Comparison of ENCODE assay signal across 8 cellular contexts in the genomic region with DNA sequence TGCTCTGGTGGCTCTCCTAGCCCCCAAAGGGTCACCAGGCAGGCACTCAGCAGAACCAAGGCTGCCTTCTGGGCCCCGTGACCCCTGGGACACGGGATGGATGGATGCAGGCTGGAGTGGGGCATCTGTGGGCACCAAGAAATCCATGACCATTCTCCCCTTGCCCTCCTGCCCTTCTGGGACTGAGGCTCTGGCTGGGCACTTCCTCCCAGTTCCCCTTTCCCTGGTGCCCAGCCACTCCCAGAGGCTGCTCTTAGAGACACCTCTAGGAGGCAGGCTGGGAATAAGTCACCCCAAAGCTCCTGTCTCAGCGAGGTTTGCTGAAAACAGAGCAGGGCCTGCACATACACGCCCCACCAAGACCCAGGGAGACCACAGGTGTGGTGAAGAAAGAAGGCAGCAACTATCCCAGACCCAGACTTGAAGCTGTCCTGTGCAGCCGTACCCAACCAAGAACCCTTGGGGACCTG. TPM values are rescaled to one million over a fixed set of nuclear protein-coding genes. Genes with fewer than 3 reads are reported as not detected.
A peak's percentile ranks its signal among the peaks of the same experiment; 100 is the strongest.
DNase-seq lines count a peak whose midpoint lies in the region; ATAC-seq lines count a peak whose summit lies in the region.

No MANE protein-coding gene starts in this region.

- H3K9me3 Mint-ChIP-seq in activated T-cell treated with anti-CD3 and anti-CD28 coated beads, Interleukin-2, amount 50 U/mL, for 72 hours: no peaks in the 10 kb centered on the region
- H3K9me3 Mint-ChIP-seq in stimulated activated effector memory CD8-positive, alpha-beta T cell treated with anti-CD3 and anti-CD28 coated beads, Interleukin-12 subunit alpha, Interleukin-12 subunit beta, amount 100 ng/mL, for 72 hours: no peaks in the 10 kb centered on the region

- DNase-seq in ELR (ENCODE audit: low read depth): peak; percentile 59
- peak in 1 of 2 donors; percentile 28 for DNase-seq in activated T-cell treated with anti-CD3 and anti-CD28 coated beads, Interleukin-2, amount 50 U/mL, for 72 hours
- no peak for DNase-seq in left cardiac atrium
- DNase-seq in stimulated activated effector memory CD8-positive, alpha-beta T cell treated with anti-CD3 and anti-CD28 coated beads, Interleukin-12 subunit alpha, Interleukin-12 subunit beta, amount 100 ng/mL, for 72 hours (ENCODE audit: low spot score in 2 of 2): no peak
- DNase-seq in NCI-H524 treated with DMSO at 0.1 percent for 48 hours (lab: John Stamatoyannopoulos, UW): no peak

- ATAC-seq in HG02678 (IDR thresholded peaks at IDR 0.05; ENCODE audit: unreplicated experiment): peak; percentile 16
- ATAC-seq in activated T-cell treated with anti-CD3 and anti-CD28 coated beads, Interleukin-2, amount 50 U/mL, for 72 hours (replicated peaks in 1 of 2): peak; percentile 33
- ATAC-seq in left cardiac atrium: peak; percentile 54 to 55
- ATAC-seq in stimulated activated effector memory CD8-positive, alpha-beta T cell treated with anti-CD3 and anti-CD28 coated beads, Interleukin-12 subunit alpha, Interleukin-12 subunit beta, amount 100 ng/mL, for 72 hours: peak; percentile 34
- ATAC-seq in GM19467 (IDR thresholded peaks at IDR 0.05; ENCODE audit: unreplicated experiment): no peak
- ATAC-seq in GM19455 (IDR thresholded peaks at IDR 0.05; ENCODE audit: unreplicated experiment): no peak

- intact Hi-C loops in left cardiac atrium (cut with DNase I): loop anchor here in 1 of 2 donors (2.0 kb wide), 1 partner anchor 63 kb away; no protein-coding TSS in a partner anchor

- H3K27me3 Mint-ChIP-seq in activated T-cell treated with anti-CD3 and anti-CD28 coated beads, Interleukin-2, amount 50 U/mL, for 72 hours (ENCODE audit: low read depth): no peaks in the 10 kb centered on the region

- peaks cover 48% of the 10 kb centered on the region for H3K4me1 Mint-ChIP-seq in activated T-cell treated with anti-CD3 and anti-CD28 coated beads, Interleukin-2, amount 50 U/mL, for 72 hours (ENCODE audit: low read depth)
- H3K4me1 Mint-ChIP-seq in stimulated activated effector memory CD8-positive, alpha-beta T cell treated with anti-CD3 and anti-CD28 coated beads, Interleukin-12 subunit alpha, Interleukin-12 subunit beta, amount 100 ng/mL, for 72 hours: peaks cover 42% of the 10 kb centered on the region

- peak overlapping the region; percentile 80 to 94 for H3K4me3 Mint-ChIP-seq in activated T-cell treated with anti-CD3 and anti-CD28 coated beads, Interleukin-2, amount 50 U/mL, for 72 hours
- peak overlapping the region; percentile 75 for H3K4me3 Mint-ChIP-seq in stimulated activated effector memory CD8-positive, alpha-beta T cell treated with anti-CD3 and anti-CD28 coated beads, Interleukin-12 subunit alpha, Interleukin-12 subunit beta, amount 100 ng/mL, for 72 hours

- peaks cover 16 to 20% of the 10 kb centered on the region in 2 donors for H3K36me3 Mint-ChIP-seq in activated T-cell treated with anti-CD3 and anti-CD28 coated beads, Interleukin-2, amount 50 U/mL, for 72 hours (ENCODE audit: insufficient read depth in 2 of 2)
- H3K36me3 Mint-ChIP-seq in stimulated activated effector memory CD8-positive, alpha-beta T cell treated with anti-CD3 and anti-CD28 coated beads, Interleukin-12 subunit alpha, Interleukin-12 subunit beta, amount 100 ng/mL, for 72 hours: peaks cover 63% of the 10 kb centered on the region

- H3K27ac Mint-ChIP-seq in activated T-cell treated with anti-CD3 and anti-CD28 coated beads, Interleukin-2, amount 50 U/mL, for 72 hours: peak overlapping the region; percentile 98
- peak overlapping the region; percentile 93 for H3K27ac Mint-ChIP-seq in stimulated activated effector memory CD8-positive, alpha-beta T cell treated with anti-CD3 and anti-CD28 coated beads, Interleukin-12 subunit alpha, Interleukin-12 subunit beta, amount 100 ng/mL, for 72 hours

RNA-seq across cellular contexts. Expression of a gene that starts 0.9 kb away (rescaled TPM):
- 100 to 1,000 TPM in 1 of 2 donors, 10 to 100 TPM in 1; 98.6 to 230 TPM for total RNA-seq in activated T-cell treated with anti-CD3 and anti-CD28 coated beads, Interleukin-2, amount 50 U/mL, for 72 hours
- 10 to 100 TPM; 84.4 to 92.0 TPM for total RNA-seq in left cardiac atrium

RNA-seq across cellular contexts. Expression of a gene that starts 10.8 kb away (rescaled TPM):
- under 1 TPM; 0.22 to 0.35 TPM for total RNA-seq in activated T-cell treated with anti-CD3 and anti-CD28 coated beads, Interleukin-2, amount 50 U/mL, for 72 hours
- not detected for total RNA-seq in left cardiac atrium

RNA-seq across cellular contexts. Expression of a gene that starts 19.1 kb away (rescaled TPM):
- 1 to 10 TPM; 1.2 to 1.4 TPM for total RNA-seq in activated T-cell treated with anti-CD3 and anti-CD28 coated beads, Interleukin-2, amount 50 U/mL, for 72 hours
- 10 to 100 TPM; 21.6 to 49.8 TPM for total RNA-seq in left cardiac atrium

RNA-seq across cellular contexts. Expression of a gene that starts 42.3 kb away (rescaled TPM):
- total RNA-seq in activated T-cell treated with anti-CD3 and anti-CD28 coated beads, Interleukin-2, amount 50 U/mL, for 72 hours: 10 to 100 TPM; 46.1 to 73.7 TPM
- total RNA-seq in left cardiac atrium: 10 to 100 TPM; 14.8 to 15.2 TPM

Comparison
In these comparisons a context has a peak if more than half of its experiments do, and no peak if none do; other contexts are left out.
1. ATAC-seq: peak in HG02678 (single experiment), activated T-cell treated with anti-CD3 and anti-CD28 coated beads, Interleukin-2, amount 50 U/mL, for 72 hours (2 of 2), left cardiac atrium (2 of 2) and stimulated activated effector memory CD8-positive, alpha-beta T cell treated with anti-CD3 and anti-CD28 coated beads, Interleukin-12 subunit alpha, Interleukin-12 subunit beta, amount 100 ng/mL, for 72 hours (single experiment); none in GM19467 (single experiment) and GM19455 (single experiment).
2. RNA of a gene that starts 19.1 kb away (total RNA-seq): 21.6 to 49.8 TPM in left cardiac atrium; 1.2 to 1.4 TPM in activated T-cell treated with anti-CD3 and anti-CD28 coated beads, Interleukin-2, amount 50 U/mL, for 72 hours; every median in the first group is over 4 times any median in the second.